8 cellular contexts compared by ENCODE assay signal in the genomic region with DNA sequence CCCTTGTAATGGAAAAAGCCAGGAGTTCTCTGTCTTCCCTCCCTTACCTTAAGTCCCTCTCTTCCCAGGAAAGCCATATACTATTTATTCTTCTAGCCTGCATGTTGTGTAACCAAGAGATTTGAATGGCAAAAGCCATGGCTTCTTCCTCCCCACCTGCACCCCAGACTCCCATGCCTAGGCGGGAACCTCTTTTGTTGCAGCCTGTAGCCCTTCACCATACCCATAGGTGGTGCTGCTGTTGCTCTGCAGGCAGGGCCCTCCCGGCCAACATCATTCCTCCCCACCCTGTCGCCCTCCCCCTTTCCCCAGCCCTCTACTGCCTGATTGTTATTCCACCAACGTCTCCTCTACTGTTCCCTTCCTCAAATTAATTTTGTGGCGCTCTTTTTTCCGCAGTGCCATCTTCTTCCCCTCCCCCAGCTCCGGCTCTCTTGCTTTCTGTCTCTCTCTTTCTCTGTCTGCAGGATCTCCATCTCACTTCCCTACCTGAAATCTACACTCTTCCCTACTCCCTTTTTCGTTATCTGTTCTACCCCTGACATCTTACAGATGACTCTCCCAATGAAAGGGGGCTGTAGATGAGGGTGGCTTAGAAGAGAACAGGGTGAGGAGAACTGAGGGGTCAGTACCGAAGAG. TPM values are rescaled to one million over a fixed set of nuclear protein-coding genes. Genes with fewer than 3 reads are reported as not detected.
DNase-seq lines count a peak whose midpoint lies in the region; ATAC-seq, FAIRE-seq and TF ChIP-seq lines count a peak whose summit lies in the region.

No MANE protein-coding gene starts in this region.

- no peak for ATAC-seq in GM19467 (IDR thresholded peaks at IDR 0.05; ENCODE audit: unreplicated experiment)

- no peaks in the 10 kb centered on the region for H3K4me1 ChIP-seq in suprapubic skin

- intact Hi-C loops in dorsolateral prefrontal cortex (cut with DNase I) = loop anchor here (2.0 to 5.0 kb wide), 3 partner anchors 54 to 77 kb away; no protein-coding TSS in a partner anchor

- H3K9me3 ChIP-seq in suprapubic skin = no peaks in the 10 kb centered on the region

- WGBS in suprapubic skin = 57% methylated on average over 9 of the region's 9 CpGs

- peak overlapping the region in 46 of 59 donors; percentile 3 to 58 (median 30) for H3K4me3 ChIP-seq in dorsolateral prefrontal cortex
- H3K4me3 ChIP-seq in suprapubic skin = no peak overlapping the region

- H3K27ac ChIP-seq in dorsolateral prefrontal cortex (peak overlapping the region in 51 of 59 donors; percentile 7 to 87 (median 69)), suprapubic skin (no peak overlapping the region)

- FAIRE-seq in GM12892 (lab: Jason Lieb, UNC) = no peak

- peaks cover 28% of the 10 kb centered on the region for H3K36me3 ChIP-seq in suprapubic skin

- TF ChIP-seq POLR2A in GM12892 (IDR thresholded peaks at IDR 0.05; ENCODE audit: low read depth, low read length) = no peak
- TF ChIP-seq POLR2A in suprapubic skin (IDR thresholded peaks at IDR 0.05) = no peak

- TF ChIP-seq EP300 in suprapubic skin (IDR thresholded peaks at IDR 0.05) = no peak

- no peaks in the 10 kb centered on the region for H3K27me3 ChIP-seq in dorsolateral prefrontal cortex
- H3K27me3 ChIP-seq in suprapubic skin = no peaks in the 10 kb centered on the region

- DNase-seq in Ammon's horn (ENCODE audit: low spot score) (peak; percentile 91), GM12892 (ENCODE audit: insufficient read length) (peak; percentile 18), NCI-H526 (lab: John Stamatoyannopoulos, UW) (peak; percentile 50 to 85), dorsolateral prefrontal cortex (peak; percentile 53 to 87 (median 81)), retina (peak; percentile 65), suprapubic skin (ENCODE audit: low spot score in 2 of 2) (no peak)
- no peak for DNase-seq in stimulated activated naive CD4-positive, alpha-beta T cell treated with Interleukin-2 at 50 U/mL for 16 hours (lab: John Stamatoyannopoulos, UW)

- TF ChIP-seq CTCF in dorsolateral prefrontal cortex (IDR thresholded peaks at IDR 0.05 in 54 of 56, conservative IDR thresholded peaks at IDR 0.05 in 2 of 56; ENCODE audit: low read depth in 1 of 56, partially characterized antibody in 56 of 56) (peak; percentile 66 to 95 (median 87)), suprapubic skin (IDR thresholded peaks at IDR 0.05) (peak in 1 of 2 donors; percentile 18)

RNA-seq across cellular contexts. Expression of a gene that starts 13.8 kb away (rescaled TPM):
- 48.5 TPM for polyA plus RNA-seq in GM12892 (2012; ENCODE audit: missing spikeins)
- total RNA-seq in dorsolateral prefrontal cortex = 10 to 100 TPM; 23.4 to 51.0 (median 37.9) TPM
- 10 to 100 TPM; 31.1 to 61.4 (median 46.5) TPM for total RNA-seq in suprapubic skin

RNA-seq across cellular contexts. Expression of a gene that starts 47.9 kb away (rescaled TPM):
- polyA plus RNA-seq in GM12892 (2012; ENCODE audit: missing spikeins) = not detected
- total RNA-seq in dorsolateral prefrontal cortex = 1 to 10 TPM in 106 of 120 experiments, under 1 TPM in 14; 0.40 to 6.7 (median 1.9) TPM
- not detected for total RNA-seq in suprapubic skin

Comparison
In these comparisons a context has a peak if more than half of its experiments do, and no peak if none do; other contexts are left out.
1. DNase-seq: peak in Ammon's horn (single experiment), GM12892 (single experiment), NCI-H526 (2 of 2), dorsolateral prefrontal cortex (10 of 10) and retina (single experiment); none in suprapubic skin (0 of 2) and stimulated activated naive CD4-positive, alpha-beta T cell treated with Interleukin-2 at 50 U/mL for 16 hours (single experiment).